Comparison of ENCODE assay signal across 9 cellular contexts in the genomic region with DNA sequence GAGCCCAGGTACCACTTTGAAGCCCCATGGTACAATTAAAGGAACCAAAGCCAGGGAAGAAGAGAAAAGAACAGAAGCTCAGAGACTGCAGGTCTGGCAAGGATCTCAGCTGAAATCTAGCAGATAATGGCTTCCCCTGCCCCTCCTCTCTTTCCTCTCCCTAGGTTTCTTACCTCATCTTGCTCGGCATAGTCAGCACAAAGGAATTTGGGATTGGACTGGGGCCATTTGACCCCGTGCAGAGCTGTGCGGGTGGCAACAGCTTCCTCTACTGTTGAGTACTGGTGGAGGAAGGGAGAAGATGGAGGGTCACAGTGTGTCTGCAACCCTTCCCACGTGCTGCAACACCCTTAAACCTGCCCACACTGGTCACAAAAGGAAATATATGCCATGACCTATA. TPM values are rescaled to one million over a fixed set of nuclear protein-coding genes. Genes with fewer than 3 reads are reported as not detected.
DNase-seq lines count a peak whose midpoint lies in the region; ATAC-seq and TF ChIP-seq lines count a peak whose summit lies in the region.
"Had no signal": no experiment of that assay in that cellular context is flagged by ENCODE, and none has a peak within 500 bp of the region (broad histone marks: within the 10 kb centered on the region; RNA-seq: fewer than 3 reads in every experiment).

No MANE protein-coding gene starts in this region.

- peaks cover under 1% of the 10 kb centered on the region for H3K27me3 Mint-ChIP-seq in activated CD8-positive, alpha-beta memory T cell treated with anti-CD3 and anti-CD28 coated beads, Interleukin-2, amount 10 ng/mL, durations not matched to agents 7 days and 5 days
- no peaks in the 10 kb centered on the region for H3K27me3 Mint-ChIP-seq in natural killer cell (ENCODE audit: low read depth in 2 of 2)

- H3K27me3 ChIP-seq in SJSA1 (replicated peaks) = no peaks in the 10 kb centered on the region
- no peaks in the 10 kb centered on the region for H3K27me3 ChIP-seq in foreskin keratinocyte
- H3K27me3 ChIP-seq in psoas muscle (ENCODE audit: insufficient read depth in 3 of 3, low read length in 2 of 3) = no peaks in the 10 kb centered on the region

- peaks cover 46% of the 10 kb centered on the region for H3K36me3 Mint-ChIP-seq in activated CD8-positive, alpha-beta memory T cell treated with anti-CD3 and anti-CD28 coated beads, Interleukin-2, amount 10 ng/mL, durations not matched to agents 7 days and 5 days
- peaks cover 17% of the 10 kb centered on the region for H3K36me3 Mint-ChIP-seq in natural killer cell

- H3K27ac Mint-ChIP-seq in activated CD8-positive, alpha-beta memory T cell treated with anti-CD3 and anti-CD28 coated beads, Interleukin-2, amount 10 ng/mL, durations not matched to agents 7 days and 5 days = no peak overlapping the region
- H3K27ac Mint-ChIP-seq in natural killer cell = no peak overlapping the region

- ATAC-seq in foreskin keratinocyte (peak; percentile 77), psoas muscle (peak; percentile 60 to 63 (median 61)), natural killer cell (no peak), GM18505 (IDR thresholded peaks at IDR 0.05; ENCODE audit: unreplicated experiment) (no peak)
- ATAC-seq in activated CD8-positive, alpha-beta memory T cell treated with anti-CD3 and anti-CD28 coated beads, Interleukin-2, amount 10 ng/mL, durations not matched to agents 7 days and 5 days = no peak

- H3K9me3 Mint-ChIP-seq in activated CD8-positive, alpha-beta memory T cell treated with anti-CD3 and anti-CD28 coated beads, Interleukin-2, amount 10 ng/mL, durations not matched to agents 7 days and 5 days (ENCODE audit: low read depth) = no peaks in the 10 kb centered on the region
- no peaks in the 10 kb centered on the region for H3K9me3 Mint-ChIP-seq in natural killer cell

- intact Hi-C loops in psoas muscle (cut with DNase I) (no loop called here), natural killer cell (cut with micrococcal nuclease) (no loop called here)

- H3K9me3 ChIP-seq in SJSA1 (replicated peaks) (no peaks in the 10 kb centered on the region), psoas muscle (no peaks in the 10 kb centered on the region)

- TF ChIP-seq POLR2A in GM18505 (IDR thresholded peaks at IDR 0.05; ENCODE audit: borderline replicate concordance, extremely low read depth, insufficient read depth, insufficient read length) = no peak

- CTCF ChIA-PET in activated CD8-positive, alpha-beta memory T cell treated with anti-CD3 and anti-CD28 coated beads, Interleukin-2, amount 10 ng/mL, durations not matched to agents 7 days and 5 days (lab: Charles Lee) = interaction anchor here (0.7 to 19.1 kb wide), 8 partner anchors 9 to 90 kb away, joined by 3 to 867 read pairs (median 8); a partner anchor contains a TSS

- H3K4me1 ChIP-seq in SJSA1 (replicated peaks) (peaks cover 28% of the 10 kb centered on the region), foreskin keratinocyte (peaks cover 10% of the 10 kb centered on the region), psoas muscle (peaks cover 12% of the 10 kb centered on the region)

- H3K4me1 Mint-ChIP-seq in activated CD8-positive, alpha-beta memory T cell treated with anti-CD3 and anti-CD28 coated beads, Interleukin-2, amount 10 ng/mL, durations not matched to agents 7 days and 5 days = peaks cover 9% of the 10 kb centered on the region
- H3K4me1 Mint-ChIP-seq in natural killer cell = peaks cover 6 to 21% of the 10 kb centered on the region in 2 donors

- no peak overlapping the region for H3K4me3 Mint-ChIP-seq in activated CD8-positive, alpha-beta memory T cell treated with anti-CD3 and anti-CD28 coated beads, Interleukin-2, amount 10 ng/mL, durations not matched to agents 7 days and 5 days
- H3K4me3 Mint-ChIP-seq in natural killer cell = no peak overlapping the region

- H3K36me3 ChIP-seq in SJSA1 = peaks cover 88% of the 10 kb centered on the region
- H3K36me3 ChIP-seq in psoas muscle (ENCODE audit: insufficient read depth in 1 of 2, low read depth in 1 of 2) = peaks cover 28 to 89% of the 10 kb centered on the region in 2 donors

- whole genome bisulfite sequencing in psoas muscle, 3 donors = 23 to 27% (median 26%) methylated on average over 3 to 4 of the region's 4 CpGs

- TF ChIP-seq CTCF in foreskin keratinocyte (conservative IDR thresholded peaks at IDR 0.05) (peak; percentile 22), psoas muscle (IDR thresholded peaks at IDR 0.05) (no peak), natural killer cell (IDR thresholded peaks at IDR 0.05) (no peak)

- peak; percentile 96 for DNase-seq in Daoy (ENCODE audit: low read depth)
- peak; percentile 91 to 95 for DNase-seq in SJSA1 (ENCODE audit: low read depth in 1 of 2, low spot score in 2 of 2)
- DNase-seq in foreskin keratinocyte = peak; percentile 85 to 94
- peak; percentile 70 to 71 for DNase-seq in psoas muscle
- no peak for DNase-seq in activated CD8-positive, alpha-beta memory T cell treated with anti-CD3 and anti-CD28 coated beads, Interleukin-2, amount 10 ng/mL, durations not matched to agents 7 days and 5 days
- DNase-seq in COLO668 (lab: John Stamatoyannopoulos, UW; ENCODE audit: unreplicated experiment) = no peak
- no peak for DNase-seq in natural killer cell
- DNase-seq: stimulated activated naive CD4-positive, alpha-beta T cell treated with Interleukin-2 at 50 U/mL for 16 hours had no signal

- peak overlapping the region; percentile 77 for H3K27ac ChIP-seq in SJSA1
- H3K27ac ChIP-seq in foreskin keratinocyte = no peak overlapping the region
- peak overlapping the region; percentile 13 for H3K27ac ChIP-seq in psoas muscle

- H3K4me3 ChIP-seq in SJSA1 (no peak overlapping the region), psoas muscle (no peak overlapping the region)

RNA-seq across cellular contexts. Expression of a gene that starts 4.7 kb away (rescaled TPM):
- total RNA-seq in Daoy (2014; rRNA removed; shearing (Covaris generic)) = 4.2 and 5.5 TPM in 2 replicates
- total RNA-seq in SJSA1 (2014; rRNA removed; shearing (Covaris generic)) = 4.8 and 9.1 TPM in 2 replicates
- total RNA-seq in foreskin keratinocyte (7.1 and 8.5 TPM in 2 replicates), psoas muscle (under 1 TPM; 0.30 to 0.77 (median 0.32) TPM), natural killer cell (1 to 10 TPM; 1.9 to 4.9 (median 2.8) TPM)
- polyA plus RNA-seq in foreskin keratinocyte (7.6 and 10.3 TPM in 2 replicates), psoas muscle (under 1 TPM; 0.31 to 0.51 (median 0.35) TPM)
- total RNA-seq in activated CD8-positive, alpha-beta memory T cell treated with anti-CD3 and anti-CD28 coated beads, Interleukin-2, amount 10 ng/mL, durations not matched to agents 7 days and 5 days = 1 to 10 TPM; 2.4 to 2.5 TPM

RNA-seq across cellular contexts. Expression of a gene that starts 20.0 kb away (rescaled TPM):
- not detected in 2 replicates for total RNA-seq in Daoy (2014; rRNA removed; shearing (Covaris generic))
- total RNA-seq in SJSA1 (2014; rRNA removed; shearing (Covaris generic)) = not detected in 2 replicates
- total RNA-seq in foreskin keratinocyte = not detected in 2 replicates
- not detected in 2 replicates for polyA plus RNA-seq in foreskin keratinocyte
- not detected for total RNA-seq in psoas muscle
- polyA plus RNA-seq in psoas muscle = under 1 TPM in 2 of 3 donors, not detected in 1; 0.03 to 0.51 TPM
- total RNA-seq in activated CD8-positive, alpha-beta memory T cell treated with anti-CD3 and anti-CD28 coated beads, Interleukin-2, amount 10 ng/mL, durations not matched to agents 7 days and 5 days = not detected
- total RNA-seq in natural killer cell = not detected

RNA-seq across cellular contexts. Expression of a gene that starts 27.3 kb away (rescaled TPM):
- total RNA-seq in Daoy (2014; rRNA removed; shearing (Covaris generic)) = 476 and 523 TPM in 2 replicates
- total RNA-seq in SJSA1 (2014; rRNA removed; shearing (Covaris generic)) = 226 and 255 TPM in 2 replicates
- total RNA-seq in foreskin keratinocyte = 184 and 230 TPM in 2 replicates
- polyA plus RNA-seq in foreskin keratinocyte = 262 and 290 TPM in 2 replicates
- 100 to 1,000 TPM; 156 to 307 (median 250) TPM for total RNA-seq in psoas muscle
- polyA plus RNA-seq in psoas muscle = 100 to 1,000 TPM; 304 to 619 (median 496) TPM
- 10 to 100 TPM; 66.7 to 95.3 TPM for total RNA-seq in activated CD8-positive, alpha-beta memory T cell treated with anti-CD3 and anti-CD28 coated beads, Interleukin-2, amount 10 ng/mL, durations not matched to agents 7 days and 5 days
- 10 to 100 TPM; 15.7 to 19.1 (median 16.4) TPM for total RNA-seq in natural killer cell

RNA-seq across cellular contexts. Expression of a gene that starts 32.9 kb away (rescaled TPM):
- total RNA-seq in Daoy (2014; rRNA removed; shearing (Covaris generic)) = 62.3 and 79.3 TPM in 2 replicates
- total RNA-seq in SJSA1 (2014; rRNA removed; shearing (Covaris generic)) = 34.1 and 68.2 TPM in 2 replicates
- 101 and 112 TPM in 2 replicates for total RNA-seq in foreskin keratinocyte
- polyA plus RNA-seq in foreskin keratinocyte = 74.5 and 82.6 TPM in 2 replicates
- 10 to 100 TPM; 75.3 to 83.2 (median 82.2) TPM for total RNA-seq in psoas muscle
- 10 to 100 TPM; 45.2 to 57.6 (median 53.5) TPM for polyA plus RNA-seq in psoas muscle
- total RNA-seq in activated CD8-positive, alpha-beta memory T cell treated with anti-CD3 and anti-CD28 coated beads, Interleukin-2, amount 10 ng/mL, durations not matched to agents 7 days and 5 days = 100 to 1,000 TPM; 172 to 204 TPM
- 100 to 1,000 TPM; 321 to 395 (median 347) TPM for total RNA-seq in natural killer cell

RNA-seq across cellular contexts. Expression of a gene that starts 33.3 kb away (rescaled TPM):
- total RNA-seq in Daoy (2014; rRNA removed; shearing (Covaris generic)) = 66.5 and 80.1 TPM in 2 replicates
- total RNA-seq in SJSA1 (2014; rRNA removed; shearing (Covaris generic)) = 33.1 and 37.9 TPM in 2 replicates
- total RNA-seq in foreskin keratinocyte = 76.7 and 80.2 TPM in 2 replicates
- polyA plus RNA-seq in foreskin keratinocyte = 86.6 and 91.2 TPM in 2 replicates
- total RNA-seq in psoas muscle = 10 to 100 TPM; 24.2 to 31.3 (median 27.0) TPM
- polyA plus RNA-seq in psoas muscle = 10 to 100 TPM; 23.2 to 65.3 (median 47.1) TPM
- total RNA-seq in activated CD8-positive, alpha-beta memory T cell treated with anti-CD3 and anti-CD28 coated beads, Interleukin-2, amount 10 ng/mL, durations not matched to agents 7 days and 5 days = 10 to 100 TPM; 44.6 to 53.2 TPM
- total RNA-seq in natural killer cell = 10 to 100 TPM; 10.6 to 19.0 (median 14.7) TPM

Comparison
In these comparisons a context has a peak if more than half of its experiments do, and no peak if none do; other contexts are left out.
1. DNase-seq: peak in Daoy (single experiment), SJSA1 (2 of 2), foreskin keratinocyte (2 of 2) and psoas muscle (2 of 2); none in activated CD8-positive, alpha-beta memory T cell treated with anti-CD3 and anti-CD28 coated beads, Interleukin-2, amount 10 ng/mL, durations not matched to agents 7 days and 5 days (single experiment), COLO668 (single experiment) and natural killer cell (single experiment).
2. ATAC-seq: peak in foreskin keratinocyte (single experiment) and psoas muscle (4 of 4); none in activated CD8-positive, alpha-beta memory T cell treated with anti-CD3 and anti-CD28 coated beads, Interleukin-2, amount 10 ng/mL, durations not matched to agents 7 days and 5 days (single experiment), natural killer cell (0 of 3) and GM18505 (single experiment).